In genomic region chr5:140189977-140190867, GRCh38 we compare ENCODE assay signal across 13 cellular contexts. TPM values are rescaled to one million over a fixed set of nuclear protein-coding genes. Genes with fewer than 3 reads are reported as not detected.
DNase-seq lines count a peak whose midpoint lies in the region; ATAC-seq, FAIRE-seq and TF ChIP-seq lines count a peak whose summit lies in the region.
"Had no signal": no experiment of that assay in that cellular context is flagged by ENCODE, and none has a peak within 500 bp of the region (broad histone marks: within the 10 kb centered on the region; RNA-seq: fewer than 3 reads in every experiment).

No MANE protein-coding gene starts in this region.

- TF ChIP-seq EP300 in gastroesophageal sphincter (IDR thresholded peaks at IDR 0.05) (no peak), ovary (IDR thresholded peaks at IDR 0.05) (no peak)

- intact Hi-C loops in adrenal gland (cut with DNase I) (no loop called here), pancreas (cut with DNase I) (no loop called here), esophagus squamous epithelium (cut with DNase I) (no loop called here), ovary (cut with DNase I) (no loop called here)

- no peak for FAIRE-seq in pancreas (lab: Jason Lieb, UNC)

- ATAC-seq in gastroesophageal sphincter (peak; percentile 50), pancreas (peak in 3 of 4 donors; percentile 5 to 55 (median 54))

- 42 to 59% (median 55%) methylated on average over 3 of the region's 3 CpGs for WGBS in adrenal gland, 4 donors
- WGBS in gastroesophageal sphincter (ENCODE audit: low coverage in 1 of 2), 2 donors = 14 to 50% methylated on average over 2 to 3 of the region's 3 CpGs
- 56 to 60% methylated on average over 3 of the region's 3 CpGs for WGBS in pancreas, 2 donors
- 56 to 82% methylated on average over 3 of the region's 3 CpGs for WGBS in esophagus squamous epithelium, 2 donors
- 61 to 86% (median 78%) methylated on average over 3 of the region's 3 CpGs for WGBS in ovary, 3 donors

- H3K4me3 ChIP-seq in adrenal gland (no peak overlapping the region), gastroesophageal sphincter (no peak overlapping the region), pancreas (no peak overlapping the region), esophagus squamous epithelium (no peak overlapping the region), ovary (no peak overlapping the region)
- H3K4me3 ChIP-seq: right lobe of liver had no signal

- no peak for TF ChIP-seq CTCF in adrenal gland (IDR thresholded peaks at IDR 0.05)
- no peak for TF ChIP-seq CTCF in gastroesophageal sphincter (IDR thresholded peaks at IDR 0.05)
- no peak for TF ChIP-seq CTCF in pancreas (IDR thresholded peaks at IDR 0.05)
- no peak for TF ChIP-seq CTCF in esophagus squamous epithelium (IDR thresholded peaks at IDR 0.05)
- no peak for TF ChIP-seq CTCF in ovary (IDR thresholded peaks at IDR 0.05)

- H3K27me3 ChIP-seq in adrenal gland (no peaks in the 10 kb centered on the region), gastroesophageal sphincter (no peaks in the 10 kb centered on the region), pancreas (no peaks in the 10 kb centered on the region), esophagus squamous epithelium (no peaks in the 10 kb centered on the region), ovary (no peaks in the 10 kb centered on the region)
- H3K27me3 ChIP-seq: right lobe of liver had no signal

- no peaks in the 10 kb centered on the region for H3K36me3 ChIP-seq in adrenal gland (replicated peaks in 1 of 2)
- peaks cover 0 to 10% of the 10 kb centered on the region in 2 donors for H3K36me3 ChIP-seq in gastroesophageal sphincter
- peaks cover 0 to 6% (median 0%) of the 10 kb centered on the region in 3 donors for H3K36me3 ChIP-seq in pancreas
- peaks cover 0 to 8% (median 0%) of the 10 kb centered on the region in 3 donors for H3K36me3 ChIP-seq in esophagus squamous epithelium
- H3K36me3 ChIP-seq in ovary = no peaks in the 10 kb centered on the region
- H3K36me3 ChIP-seq: right lobe of liver had no signal

- H3K27ac ChIP-seq in adrenal gland (peak overlapping the region; percentile 29 to 79 (median 59)), gastroesophageal sphincter (peak overlapping the region in 3 of 4 donors; percentile 31 to 41 (median 33)), pancreas (peak overlapping the region in 2 of 4 donors; percentile 0 to 34), esophagus squamous epithelium (no peak overlapping the region), ovary (no peak overlapping the region)
- H3K27ac ChIP-seq: right lobe of liver had no signal

- no peaks in the 10 kb centered on the region for H3K9me3 ChIP-seq in adrenal gland (replicated peaks in 1 of 3)
- H3K9me3 ChIP-seq in gastroesophageal sphincter = no peaks in the 10 kb centered on the region
- H3K9me3 ChIP-seq in pancreas = no peaks in the 10 kb centered on the region
- no peaks in the 10 kb centered on the region for H3K9me3 ChIP-seq in esophagus squamous epithelium
- H3K9me3 ChIP-seq in ovary = no peaks in the 10 kb centered on the region
- H3K9me3 ChIP-seq: right lobe of liver had no signal

- TF ChIP-seq POLR2A in adrenal gland (IDR thresholded peaks at IDR 0.05) (peak in 1 of 2 donors; percentile 76), gastroesophageal sphincter (IDR thresholded peaks at IDR 0.05) (no peak), esophagus squamous epithelium (IDR thresholded peaks at IDR 0.05) (no peak), ovary (IDR thresholded peaks at IDR 0.05) (no peak)

- DNase-seq in EL (peak; percentile 33), adrenal gland (no peak), pancreas (no peak), esophagus squamous epithelium (lab: John Stamatoyannopoulos, UW) (no peak), LoVo (ENCODE audit: low spot score) (no peak), ovary (no peak), hippocampal formation (lab: John Stamatoyannopoulos, UW) (no peak)
- DNase-seq: activated T-cell treated with anti-CD3 and anti-CD28 coated beads for 4 hours, cortex of kidney, islet precursor cell, NCI-H82, right lobe of liver had no signal

- H3K4me1 ChIP-seq in adrenal gland (replicated peaks in 1 of 2) (peaks cover 25 to 27% of the 10 kb centered on the region in 2 donors), gastroesophageal sphincter (peaks cover 6 to 38% (median 10%) of the 10 kb centered on the region in 3 donors), pancreas (peaks cover 32 to 50% (median 43%) of the 10 kb centered on the region in 3 donors), esophagus squamous epithelium (peaks cover 0 to 8% (median 0%) of the 10 kb centered on the region in 3 donors), ovary (ENCODE audit: insufficient read depth) (no peaks in the 10 kb centered on the region)

RNA-seq across cellular contexts. Expression of gene CYSTM1, which starts 15.2 kb away (rescaled TPM):
- total RNA-seq in adrenal gland (100 to 1,000 TPM; 145 to 605 (median 189) TPM), gastroesophageal sphincter (100 to 1,000 TPM in 1 of 4 donors, 10 to 100 TPM in 3; 41.6 to 102 (median 62.3) TPM), pancreas (10 to 100 TPM; 30.2 to 66.2 (median 44.9) TPM), esophagus squamous epithelium (10 to 100 TPM in 3 of 4 donors, 1 to 10 TPM in 1; 2.6 to 22.5 (median 12.8) TPM), ovary (100 to 1,000 TPM in 1 of 7 donors, 10 to 100 TPM in 6; 24.6 to 143 (median 40.6) TPM)
- polyA plus RNA-seq in adrenal gland (100 to 1,000 TPM; 126 to 188 (median 152) TPM), pancreas (100 to 1,000 TPM in 1 of 2 donors, 10 to 100 TPM in 1; 80.6 to 185 TPM), ovary (10 to 100 TPM; 34.1 to 35.4 TPM)

Comparison
In these comparisons a context has a peak if more than half of its experiments do, and no peak if none do; other contexts are left out.
1. H3K27ac ChIP-seq: peak in adrenal gland (5 of 5) and gastroesophageal sphincter (3 of 4); none in esophagus squamous epithelium (0 of 4) and ovary (0 of 2).